Comparison of ENCODE assay signal across 13 cellular contexts in genomic region chr1:24961961-24962861, GRCh38.
DNase-seq lines count a peak whose midpoint lies in the region; ATAC-seq and TF ChIP-seq lines count a peak whose summit lies in the region.
"Had no signal": no experiment of that assay in that cellular context is flagged by ENCODE, and none has a peak within 500 bp of the region (broad histone marks: within the 10 kb centered on the region; RNA-seq: fewer than 3 reads in every experiment).

No MANE protein-coding gene starts in this region.

- H3K27ac Mint-ChIP-seq in activated T-cell treated with anti-CD3 and anti-CD28 coated beads, Interleukin-2, amount 50 U/mL, for 24 hours, result peak overlapping the region; percentile 97
- H3K27ac Mint-ChIP-seq in central memory CD8-positive, alpha-beta T cell (ENCODE audit: low read depth), result peak overlapping the region; percentile 97
- peak overlapping the region; percentile 97 for H3K27ac Mint-ChIP-seq in stimulated activated effector memory CD8-positive, alpha-beta T cell treated with anti-CD3 and anti-CD28 coated beads, Interleukin-12 subunit alpha, Interleukin-12 subunit beta, amount 100 ng/mL, for 72 hours

- no peaks in the 10 kb centered on the region for H3K27me3 Mint-ChIP-seq in activated T-cell treated with anti-CD3 and anti-CD28 coated beads, Interleukin-2, amount 50 U/mL, for 24 hours
- no peaks in the 10 kb centered on the region for H3K27me3 Mint-ChIP-seq in central memory CD8-positive, alpha-beta T cell

- CTCF ChIA-PET in HEK293T (lab: Yijun Ruan, JAX), result no interaction called here

- DNase-seq in activated T-cell treated with anti-CD3 and anti-CD28 coated beads, Interleukin-2, amount 50 U/mL, for 24 hours, result no peak
- DNase-seq in activated T-cell treated with anti-CD3 and anti-CD28 coated beads for 4 hours (no peak), NB4 (ENCODE audit: low read depth) (peak; percentile 67), HEK293T (ENCODE audit: extremely low spot score) (no peak), NCI-H1105 (lab: John Stamatoyannopoulos, UW) (no peak)
- DNase-seq in central memory CD8-positive, alpha-beta T cell (ENCODE audit: low spot score in 2 of 2), result no peak
- no peak for DNase-seq in stimulated activated effector memory CD8-positive, alpha-beta T cell treated with anti-CD3 and anti-CD28 coated beads, Interleukin-12 subunit alpha, Interleukin-12 subunit beta, amount 100 ng/mL, for 72 hours (ENCODE audit: low spot score in 2 of 2)
- no peak for DNase-seq in stimulated activated CD4-positive, alpha-beta T cell treated with anti-CD3 and anti-CD28 coated beads, Interleukin-1b, Interleukin-23, amount 100 ng/mL, for 48 hours
- DNase-seq: DMS79, MG63, NCI-H2171 treated with DMSO at 0.1 percent for 48 hours, PC-3 had no signal

- no peak for TF ChIP-seq POLR2A in NB4 (IDR thresholded peaks at IDR 0.05; ENCODE audit: extremely low read depth, insufficient read length)

- peaks cover 84% of the 10 kb centered on the region for H3K4me1 Mint-ChIP-seq in activated T-cell treated with anti-CD3 and anti-CD28 coated beads, Interleukin-2, amount 50 U/mL, for 24 hours (ENCODE audit: low read depth)
- peaks cover 92% of the 10 kb centered on the region for H3K4me1 Mint-ChIP-seq in central memory CD8-positive, alpha-beta T cell
- H3K4me1 Mint-ChIP-seq in stimulated activated effector memory CD8-positive, alpha-beta T cell treated with anti-CD3 and anti-CD28 coated beads, Interleukin-12 subunit alpha, Interleukin-12 subunit beta, amount 100 ng/mL, for 72 hours, result peaks cover 92% of the 10 kb centered on the region

- H3K9me3 Mint-ChIP-seq in activated T-cell treated with anti-CD3 and anti-CD28 coated beads, Interleukin-2, amount 50 U/mL, for 24 hours, result no peaks in the 10 kb centered on the region
- no peaks in the 10 kb centered on the region for H3K9me3 Mint-ChIP-seq in central memory CD8-positive, alpha-beta T cell
- H3K9me3 Mint-ChIP-seq in stimulated activated effector memory CD8-positive, alpha-beta T cell treated with anti-CD3 and anti-CD28 coated beads, Interleukin-12 subunit alpha, Interleukin-12 subunit beta, amount 100 ng/mL, for 72 hours, result no peaks in the 10 kb centered on the region

- peak; percentile 54 for TF ChIP-seq CTCF in NB4 (IDR thresholded peaks at IDR 0.05; ENCODE audit: low read depth, low read length)

- peak overlapping the region; percentile 97 for H3K4me3 Mint-ChIP-seq in activated T-cell treated with anti-CD3 and anti-CD28 coated beads, Interleukin-2, amount 50 U/mL, for 24 hours
- peak overlapping the region; percentile 90 for H3K4me3 Mint-ChIP-seq in central memory CD8-positive, alpha-beta T cell
- H3K4me3 Mint-ChIP-seq in stimulated activated effector memory CD8-positive, alpha-beta T cell treated with anti-CD3 and anti-CD28 coated beads, Interleukin-12 subunit alpha, Interleukin-12 subunit beta, amount 100 ng/mL, for 72 hours, result peak overlapping the region; percentile 73

- ATAC-seq in central memory CD8-positive, alpha-beta T cell (replicated peaks; ENCODE audit: extremely low read depth, poor library complexity, severe bottlenecking), result no peak
- ATAC-seq in stimulated activated effector memory CD8-positive, alpha-beta T cell treated with anti-CD3 and anti-CD28 coated beads, Interleukin-12 subunit alpha, Interleukin-12 subunit beta, amount 100 ng/mL, for 72 hours, result no peak
- ATAC-seq: PC-3 had no signal

- peak overlapping the region; percentile 62 for H3K4me3 ChIP-seq in NB4 (ENCODE audit: low read depth, low read length)
- H3K4me3 ChIP-seq: cardiac muscle cell had no signal

- POLR2A ChIA-PET in HEK293T (lab: Yijun Ruan, JAX), result no interaction called here

- peaks cover 77% of the 10 kb centered on the region for H3K36me3 Mint-ChIP-seq in activated T-cell treated with anti-CD3 and anti-CD28 coated beads, Interleukin-2, amount 50 U/mL, for 24 hours (ENCODE audit: low read depth)
- peaks cover 15% of the 10 kb centered on the region for H3K36me3 Mint-ChIP-seq in central memory CD8-positive, alpha-beta T cell (ENCODE audit: insufficient read depth)
- H3K36me3 Mint-ChIP-seq in stimulated activated effector memory CD8-positive, alpha-beta T cell treated with anti-CD3 and anti-CD28 coated beads, Interleukin-12 subunit alpha, Interleukin-12 subunit beta, amount 100 ng/mL, for 72 hours, result peaks cover 96% of the 10 kb centered on the region

TF ChIP-seq in HEK293T, 16 proteins besides CTCF, POLR2A, EP300 and RAD21:
- no peak for TF ChIP-seq PKNOX1 (IDR thresholded peaks at IDR 0.05)
TF ChIP-seq in HEK293T: peak in this region for 0.
